ENCODE assay signal across 25 cellular contexts in genomic region chr1:175176246-175176645, GRCh38. TPM values are rescaled to one million over a fixed set of nuclear protein-coding genes. Genes with fewer than 3 reads are reported as not detected.
"Had no signal": no experiment of that assay in that cellular context is flagged by ENCODE, and none has a peak within 500 bp of the region (broad histone marks: within the 10 kb centered on the region; RNA-seq: fewer than 3 reads in every experiment).

No MANE protein-coding gene starts in this region.

- DNase-seq: activated CD4-positive, alpha-beta T cell treated with anti-CD3 and anti-CD28 coated beads, Interleukin-2, amount 50 U/mL, for 1 hour; activated CD4-positive, CD25-positive, alpha-beta regulatory T cell treated with anti-CD3 and anti-CD28 coated beads, Interleukin-2, amount 50 U/mL, for 72 hours; activated T-cell treated with anti-CD3 and anti-CD28 coated beads, Interleukin-2, amount 50 U/mL, for 24 hours; aorta; brain microvascular endothelial cell; central memory CD4-positive, alpha-beta T cell; effector memory CD4-positive, alpha-beta T cell; hypothalamus; left cardiac atrium; mesenchymal stem cell; pancreas; right lobe of liver; small intestine; stimulated activated CD4-positive, alpha-beta T cell treated with anti-CD3 and anti-CD28 coated beads, Interleukin-2, amount 100 ng/mL, for 24 hours; stimulated activated naive CD8-positive, alpha-beta T cell treated with anti-CD3 and anti-CD28 coated beads, Interleukin-15, amount 100 ng/mL, for 72 hours; tibial artery had no signal

- H3K9me3 ChIP-seq: neutrophil, pancreas, right lobe of liver, tibial artery had no signal

- ATAC-seq: activated naive CD4-positive, alpha-beta T cell treated with anti-CD3 and anti-CD28 coated beads, Interleukin-2, amount 50 U/mL, for 72 hours; activated T-helper 17 cell treated with anti-CD3 and anti-CD28 coated beads, Interleukin-2, amount 50 U/mL, for 72 hours; pancreas; right lobe of liver; stimulated activated effector memory CD8-positive, alpha-beta T cell treated with anti-CD3 and anti-CD28 coated beads, Interleukin-12 subunit alpha, Interleukin-12 subunit beta, amount 100 ng/mL, for 72 hours; stimulated activated naive CD8-positive, alpha-beta T cell treated with anti-CD3 and anti-CD28 coated beads, Interleukin-15, amount 100 ng/mL, for 72 hours had no signal

- H3K4me3 ChIP-seq: pancreas, right lobe of liver, tibial artery had no signal

- H3K36me3 ChIP-seq: brain microvascular endothelial cell, right lobe of liver had no signal

- H3K4me3 Mint-ChIP-seq: activated T-cell treated with anti-CD3 and anti-CD28 coated beads, Interleukin-2, amount 50 U/mL, for 24 hours; activated T-helper 17 cell treated with anti-CD3 and anti-CD28 coated beads, Interleukin-2, amount 50 U/mL, for 72 hours; nephron; stimulated activated effector memory CD8-positive, alpha-beta T cell treated with anti-CD3 and anti-CD28 coated beads, Interleukin-12 subunit alpha, Interleukin-12 subunit beta, amount 100 ng/mL, for 72 hours; stimulated activated naive CD8-positive, alpha-beta T cell treated with anti-CD3 and anti-CD28 coated beads, Interleukin-15, amount 100 ng/mL, for 72 hours; T-helper 2 cell treated with Interferon-gamma antibody and Interleukin-4, amounts not matched to agents 5 μg/mL and 100 μg/mL, for 36 hours had no signal

- H3K27ac ChIP-seq: brain microvascular endothelial cell, pancreas, right lobe of liver, tibial artery, VCaP had no signal

- H3K27me3 ChIP-seq: brain microvascular endothelial cell, neutrophil, pancreas, right lobe of liver, tibial artery had no signal

- H3K4me1 Mint-ChIP-seq: nephron had no signal

- H3K4me1 ChIP-seq: right lobe of liver had no signal

- H3K27me3 Mint-ChIP-seq: activated T-cell treated with anti-CD3 and anti-CD28 coated beads, Interleukin-2, amount 50 U/mL, for 24 hours; activated T-helper 17 cell treated with anti-CD3 and anti-CD28 coated beads, Interleukin-2, amount 50 U/mL, for 72 hours; stimulated activated naive CD8-positive, alpha-beta T cell treated with anti-CD3 and anti-CD28 coated beads, Interleukin-15, amount 100 ng/mL, for 72 hours had no signal

- H3K9me3 Mint-ChIP-seq: activated T-cell treated with anti-CD3 and anti-CD28 coated beads, Interleukin-2, amount 50 U/mL, for 24 hours; activated T-helper 17 cell treated with anti-CD3 and anti-CD28 coated beads, Interleukin-2, amount 50 U/mL, for 72 hours; nephron; stimulated activated effector memory CD8-positive, alpha-beta T cell treated with anti-CD3 and anti-CD28 coated beads, Interleukin-12 subunit alpha, Interleukin-12 subunit beta, amount 100 ng/mL, for 72 hours; stimulated activated naive CD8-positive, alpha-beta T cell treated with anti-CD3 and anti-CD28 coated beads, Interleukin-15, amount 100 ng/mL, for 72 hours had no signal

- H3K27ac Mint-ChIP-seq: activated naive CD4-positive, alpha-beta T cell treated with anti-CD3 and anti-CD28 coated beads, Interleukin-2, amount 50 U/mL, for 72 hours; activated T-cell treated with anti-CD3 and anti-CD28 coated beads, Interleukin-2, amount 50 U/mL, for 24 hours; activated T-helper 17 cell treated with anti-CD3 and anti-CD28 coated beads, Interleukin-2, amount 50 U/mL, for 72 hours; stimulated activated effector memory CD8-positive, alpha-beta T cell treated with anti-CD3 and anti-CD28 coated beads, Interleukin-12 subunit alpha, Interleukin-12 subunit beta, amount 100 ng/mL, for 72 hours; stimulated activated naive CD8-positive, alpha-beta T cell treated with anti-CD3 and anti-CD28 coated beads, Interleukin-15, amount 100 ng/mL, for 72 hours; T-helper 2 cell treated with Interferon-gamma antibody and Interleukin-4, amounts not matched to agents 5 μg/mL and 100 μg/mL, for 36 hours had no signal

- FAIRE-seq: frontal cortex, pancreas, small intestine had no signal

RNA-seq across cellular contexts. Expression of gene KIAA0040, which starts 16.3 kb away (rescaled TPM):
- total RNA-seq: myocyte had no signal
